In the genomic region with DNA sequence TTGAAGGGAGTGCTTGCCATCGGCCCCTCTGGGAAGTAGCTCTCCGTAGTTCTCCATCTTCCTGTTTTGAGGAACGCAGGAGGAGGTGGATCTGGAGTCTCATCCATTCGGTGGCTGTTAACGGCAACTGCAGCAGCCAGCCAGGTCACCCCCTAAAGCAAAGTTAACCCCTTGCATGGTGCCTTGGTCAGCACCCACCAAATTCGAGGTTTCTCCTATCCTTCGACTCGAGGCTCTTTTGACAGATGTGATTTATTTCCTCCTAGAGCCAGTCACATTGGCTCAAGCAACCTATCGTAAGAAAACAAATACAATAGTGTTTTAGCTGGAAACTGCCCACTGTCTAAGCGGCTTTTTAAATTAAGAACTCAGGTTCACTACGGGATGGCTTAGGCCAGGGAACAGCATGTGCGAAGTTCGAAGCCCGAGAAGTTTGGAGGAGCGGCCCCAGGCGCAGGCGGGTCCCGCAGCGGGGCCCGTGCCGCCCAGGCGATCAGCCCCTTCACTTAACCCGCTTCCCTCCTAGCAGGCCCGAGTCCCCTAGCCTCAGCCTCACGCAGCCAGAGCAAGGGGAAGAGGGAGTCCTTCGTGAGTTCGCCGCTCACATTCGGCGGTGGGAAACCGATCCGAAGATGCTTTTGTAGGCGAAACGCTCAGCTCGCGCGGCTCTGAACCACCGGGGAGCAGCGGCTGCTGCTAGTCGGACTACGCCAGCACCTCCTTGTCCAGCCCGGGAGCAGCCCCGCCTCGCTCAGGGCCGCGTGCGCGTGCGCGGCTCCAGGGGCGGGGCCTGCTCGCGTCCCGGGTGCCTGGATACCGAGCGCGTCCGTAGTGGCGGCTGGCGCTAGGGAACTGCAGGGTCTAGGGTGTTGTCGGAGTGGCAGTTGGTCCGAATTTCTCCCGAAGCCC, we compare ENCODE assay signal across 8 cellular contexts. TPM values are rescaled to one million over a fixed set of nuclear protein-coding genes. Genes with fewer than 3 reads are reported as not detected.
DNase-seq lines count a peak whose midpoint lies in the region; ATAC-seq and TF ChIP-seq lines count a peak whose summit lies in the region.

TSS of gene ROPN1L (plus strand) at position 797 of the 909 bp plus-strand sequence. CDS start 289 bp downstream, outside the sequence.

- H3K9me3 ChIP-seq in lower lobe of right lung = no peaks in the 10 kb centered on the region

- ATAC-seq in GM19397 (IDR thresholded peaks at IDR 0.05; ENCODE audit: unreplicated experiment) = peak; percentile 98
- ATAC-seq in HG03521 (IDR thresholded peaks at IDR 0.05; ENCODE audit: unreplicated experiment) = peak; percentile 97
- ATAC-seq in activated CD8-positive, alpha-beta T cell treated with anti-CD3 and anti-CD28 coated beads for 36 hours = peak; percentile 98
- ATAC-seq in lower lobe of right lung = peak; percentile 99

- intact Hi-C loops in activated CD8-positive, alpha-beta T cell treated with anti-CD3 and anti-CD28 coated beads for 36 hours (cut with micrococcal nuclease) = no loop called here
- intact Hi-C loops in lower lobe of right lung (cut with DNase I) = no loop called here

- no peaks in the 10 kb centered on the region for H3K27me3 ChIP-seq in lower lobe of right lung (ENCODE audit: low read depth)

- CTCF ChIA-PET in activated CD8-positive, alpha-beta T cell treated with anti-CD3 and anti-CD28 coated beads for 36 hours (lab: Charles Lee) = interaction anchor here (1.1 to 1.7 kb wide), 3 partner anchors 17 to 157 kb away, joined by 4 to 10 read pairs (median 4); no protein-coding TSS in a partner anchor

- H3K4me3 Mint-ChIP-seq in activated CD8-positive, alpha-beta T cell treated with anti-CD3 and anti-CD28 coated beads for 36 hours = peak within 1 kb of the TSS; percentile 72

- H3K27ac ChIP-seq in lower lobe of right lung = peak within 1 kb of the TSS; percentile 68

- H3K27me3 Mint-ChIP-seq in activated CD8-positive, alpha-beta T cell treated with anti-CD3 and anti-CD28 coated beads for 36 hours = peaks cover 8% of the 10 kb centered on the region

- H3K36me3 ChIP-seq in lower lobe of right lung = peaks cover 6% of the 10 kb centered on the region

- peaks cover 8% of the 10 kb centered on the region for H3K9me3 Mint-ChIP-seq in activated CD8-positive, alpha-beta T cell treated with anti-CD3 and anti-CD28 coated beads for 36 hours

- no peak within 1 kb of the TSS for H3K27ac Mint-ChIP-seq in activated CD8-positive, alpha-beta T cell treated with anti-CD3 and anti-CD28 coated beads for 36 hours

- POLR2A ChIA-PET in activated CD8-positive, alpha-beta T cell treated with anti-CD3 and anti-CD28 coated beads for 36 hours (lab: Charles Lee) = interaction anchor here (0.7 to 1.2 kb wide), 2 partner anchors 19 to 222 kb away, joined by 4 read pairs; no protein-coding TSS in a partner anchor

- H3K4me1 Mint-ChIP-seq in activated CD8-positive, alpha-beta T cell treated with anti-CD3 and anti-CD28 coated beads for 36 hours (ENCODE audit: low read depth) = peaks cover 27% of the 10 kb centered on the region

- peak; percentile 94 for DNase-seq in CD1c-positive myeloid dendritic cell (ENCODE audit: extremely low spot score)
- DNase-seq in NCI-H774 (lab: John Stamatoyannopoulos, UW) = peak; percentile 91
- DNase-seq in activated CD8-positive, alpha-beta T cell treated with anti-CD3 and anti-CD28 coated beads for 36 hours = peak; percentile 76
- peak; percentile 93 for DNase-seq in ecto neural progenitor cell (ENCODE audit: low spot score)
- DNase-seq in lower lobe of right lung = peak; percentile 92
- peak; percentile 46 to 72 (median 55) for DNase-seq in stimulated activated CD4-positive, alpha-beta T cell treated with anti-CD3 and anti-CD28 coated beads, TNF-alpha, amount 100 ng/mL, for 1 hour (ENCODE audit: low read depth in 3 of 3, low spot score in 1 of 3)

- TF ChIP-seq CTCF in activated CD8-positive, alpha-beta T cell treated with anti-CD3 and anti-CD28 coated beads for 36 hours (IDR thresholded peaks at IDR 0.05) = no peak
- TF ChIP-seq CTCF in lower lobe of right lung (IDR thresholded peaks at IDR 0.05) = no peak

- H3K4me1 ChIP-seq in lower lobe of right lung = peaks cover 38% of the 10 kb centered on the region

- no peaks in the 10 kb centered on the region for H3K36me3 Mint-ChIP-seq in activated CD8-positive, alpha-beta T cell treated with anti-CD3 and anti-CD28 coated beads for 36 hours (ENCODE audit: low read depth)

- H3K4me3 ChIP-seq in lower lobe of right lung = peak within 1 kb of the TSS; percentile 72

RNA-seq across cellular contexts. Expression of gene ROPN1L, which starts in this region (rescaled TPM):
- total RNA-seq in activated CD8-positive, alpha-beta T cell treated with anti-CD3 and anti-CD28 coated beads for 36 hours = not detected
- 11.5 TPM for total RNA-seq in lower lobe of right lung

Comparison
In these comparisons a context has a peak if more than half of its experiments do, and no peak if none do; other contexts are left out.
1. Peak in every context shown above with its lines: DNase-seq, ATAC-seq, H3K4me3 ChIP-seq and H3K27ac ChIP-seq.
2. RNA of gene ROPN1L (total RNA-seq): 11.5 TPM in lower lobe of right lung (single experiment); not detected in activated CD8-positive, alpha-beta T cell treated with anti-CD3 and anti-CD28 coated beads for 36 hours; every median in the first group is over 10 times any median in the second.
3. Peak in DNase-seq and ATAC-seq in activated CD8-positive, alpha-beta T cell treated with anti-CD3 and anti-CD28 coated beads for 36 hours; RNA of the gene not detected or under 1 TPM.